ENCODE assay signal across 7 cellular contexts in genomic region chr10:118436742-118437141, GRCh38.
"Had no signal": no experiment of that assay in that cellular context is flagged by ENCODE, and none has a peak within 500 bp of the region (broad histone marks: within the 10 kb centered on the region; RNA-seq: fewer than 3 reads in every experiment).

No MANE protein-coding gene starts in this region.

- H3K4me3 ChIP-seq: K562 had no signal

- H3K9ac ChIP-seq: KMS-11 had no signal

- ATAC-seq: K562 had no signal

- DNase-seq: IMR-90, KBM-7, KG1 had no signal

- FAIRE-seq: HTR-8/SVneo, K562 had no signal

- H3K27ac ChIP-seq: HL-60, KMS-11 had no signal

- H3K4me2 ChIP-seq: KMS-11 had no signal
